ENCODE assay signal across 11 cellular contexts in the genomic region with DNA sequence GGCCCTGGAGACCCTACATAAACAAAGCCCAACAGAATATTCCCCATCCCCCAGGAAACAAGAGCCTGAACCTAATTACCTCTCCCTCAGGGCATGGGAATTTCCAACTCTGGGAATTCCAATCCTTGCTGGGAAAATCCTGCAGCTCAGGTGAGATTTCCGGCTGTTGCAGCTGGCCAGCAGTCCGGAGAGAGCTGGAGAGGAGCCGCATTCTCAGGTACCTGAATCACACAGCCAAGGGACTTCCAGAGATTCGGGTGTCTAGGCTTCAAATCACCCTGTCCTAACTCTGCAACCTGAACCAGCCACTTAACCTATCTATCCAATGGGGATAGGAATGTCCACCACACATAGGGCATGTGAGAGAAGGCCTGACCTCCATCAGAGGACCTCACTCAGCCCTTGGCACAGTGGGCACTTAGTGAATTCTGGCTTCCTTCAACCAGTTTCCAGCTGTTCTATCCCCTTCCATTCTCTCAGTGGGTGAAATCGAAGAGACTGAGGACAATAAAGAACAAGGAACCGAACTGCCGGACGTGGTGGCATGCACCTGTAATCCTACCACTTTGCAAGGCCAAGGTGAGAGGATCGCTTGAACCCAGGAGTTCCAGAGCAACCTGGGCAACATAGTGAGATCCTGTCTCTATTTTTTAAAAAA. TPM values are rescaled to one million over a fixed set of nuclear protein-coding genes. Genes with fewer than 3 reads are reported as not detected.
DNase-seq lines count a peak whose midpoint lies in the region; ATAC-seq and TF ChIP-seq lines count a peak whose summit lies in the region.
"Had no signal": no experiment of that assay in that cellular context is flagged by ENCODE, and none has a peak within 500 bp of the region (broad histone marks: within the 10 kb centered on the region; RNA-seq: fewer than 3 reads in every experiment).

No MANE protein-coding gene starts in this region.

- H3K4me1 Mint-ChIP-seq in stimulated activated naive B cell treated with anti-CD40 and anti-IgM and Interleukin-4, amounts not matched to agents 10 μg/mL and 1 μg/mL and 100 μg/mL, for 72 hours, result peaks cover 64 to 94% of the 10 kb centered on the region in 2 donors
- H3K4me1 Mint-ChIP-seq in osteocyte (ENCODE audit: unreplicated experiment), result peaks cover 16% of the 10 kb centered on the region

- no peaks in the 10 kb centered on the region for H3K9me2 ChIP-seq in SU-DHL-6 (replicated peaks; ENCODE audit: insufficient read depth, low read length)

- no peak for TF ChIP-seq CTCF in SU-DHL-6 (IDR thresholded peaks at IDR 0.05; ENCODE audit: insufficient read depth, low read length, poor library complexity, severe bottlenecking)
- TF ChIP-seq CTCF in epithelial cell of proximal tubule (conservative IDR thresholded peaks at IDR 0.05; ENCODE audit: low read depth, low read length), result no peak
- TF ChIP-seq CTCF in osteocyte (IDR thresholded peaks at IDR 0.05), result no peak

- H3K27me3 Mint-ChIP-seq in stimulated activated naive B cell treated with anti-CD40 and anti-IgM and Interleukin-4, amounts not matched to agents 10 μg/mL and 1 μg/mL and 100 μg/mL, for 72 hours, result no peaks in the 10 kb centered on the region
- H3K27me3 Mint-ChIP-seq in osteocyte (ENCODE audit: unreplicated experiment), result no peaks in the 10 kb centered on the region

- H2AFZ ChIP-seq in SU-DHL-6 (ENCODE audit: low read depth, low read length, severe bottlenecking), result no peak overlapping the region

- peak overlapping the region; percentile 86 for H3K4me2 ChIP-seq in SU-DHL-6 (ENCODE audit: low read depth, low read length, poor library complexity, severe bottlenecking)

- peaks cover 43% of the 10 kb centered on the region for H3K79me2 ChIP-seq in SU-DHL-6 (ENCODE audit: insufficient read depth, low read length)

- H3K27me3 ChIP-seq in SU-DHL-6 (ENCODE audit: low read length), result no peaks in the 10 kb centered on the region

- DNase-seq in stimulated activated CD4-positive, alpha-beta T cell treated with anti-CD3 and anti-CD28 coated beads, Interleukin-1b, Interleukin-23, amount 100 ng/mL, for 48 hours, result peak; percentile 30
- DNase-seq in stimulated activated CD4-positive, alpha-beta T cell treated with anti-CD3 and anti-CD28 coated beads, Interleukin-4, amount 100 ng/mL, for 1 hour, result no peak
- DNase-seq in epithelial cell of proximal tubule (ENCODE audit: low read depth) (peak; percentile 91), AG20443 (ENCODE audit: low spot score) (no peak), osteocyte (ENCODE audit: extremely low spot score, unreplicated experiment) (no peak)
- no peak for DNase-seq in stimulated activated naive B cell treated with anti-CD40 and anti-IgM and Interleukin-4, amounts not matched to agents 10 μg/mL and 1 μg/mL and 100 μg/mL, for 72 hours
- DNase-seq: left cardiac atrium had no signal

- H3K4me3 ChIP-seq in SU-DHL-6 (ENCODE audit: insufficient read depth, low read length, poor library complexity, severe bottlenecking) (no peak overlapping the region), epithelial cell of proximal tubule (ENCODE audit: low read depth, low read length) (no peak overlapping the region)

- peaks cover 36 to 49% of the 10 kb centered on the region in 2 donors for H3K36me3 Mint-ChIP-seq in stimulated activated naive B cell treated with anti-CD40 and anti-IgM and Interleukin-4, amounts not matched to agents 10 μg/mL and 1 μg/mL and 100 μg/mL, for 72 hours
- no peaks in the 10 kb centered on the region for H3K36me3 Mint-ChIP-seq in osteocyte (ENCODE audit: unreplicated experiment)

- peaks cover 3% of the 10 kb centered on the region; the same call in 1 of the 2 replicates for H3K36me3 ChIP-seq in SU-DHL-6 (ENCODE audit: low read length)

- H3F3A ChIP-seq in SU-DHL-6 (ENCODE audit: insufficient read depth), result peaks cover 90% of the 10 kb centered on the region

- peak overlapping the region; percentile 41 to 68 for H3K4me3 Mint-ChIP-seq in stimulated activated naive B cell treated with anti-CD40 and anti-IgM and Interleukin-4, amounts not matched to agents 10 μg/mL and 1 μg/mL and 100 μg/mL, for 72 hours
- H3K4me3 Mint-ChIP-seq in osteocyte (ENCODE audit: unreplicated experiment), result no peak overlapping the region
- H3K4me3 Mint-ChIP-seq: CD14-positive monocyte had no signal

- peak overlapping the region; percentile 49 for H3K27ac Mint-ChIP-seq in stimulated activated naive B cell treated with anti-CD40 and anti-IgM and Interleukin-4, amounts not matched to agents 10 μg/mL and 1 μg/mL and 100 μg/mL, for 72 hours
- H3K27ac Mint-ChIP-seq in osteocyte (ENCODE audit: unreplicated experiment), result no peak overlapping the region

- H3K27ac ChIP-seq in SU-DHL-6 (ENCODE audit: low read depth, low read length), result peak overlapping the region; percentile 92

- ATAC-seq in stimulated activated naive B cell treated with anti-CD40 and anti-IgM and Interleukin-4, amounts not matched to agents 10 μg/mL and 1 μg/mL and 100 μg/mL, for 72 hours (replicated peaks), result no peak
- no peak for ATAC-seq in GM19328 (IDR thresholded peaks at IDR 0.05; ENCODE audit: unreplicated experiment)
- ATAC-seq: left cardiac atrium had no signal

- H3K9ac ChIP-seq in SU-DHL-6 (ENCODE audit: low read length), result no peak overlapping the region; the same call in 1 of the 2 replicates

- no peaks in the 10 kb centered on the region for H3K9me3 ChIP-seq in SU-DHL-6 (ENCODE audit: insufficient read depth, low read length)

- no peaks in the 10 kb centered on the region for H4K20me1 ChIP-seq in SU-DHL-6 (ENCODE audit: low read depth, low read length)

- no peaks in the 10 kb centered on the region for H3K9me3 Mint-ChIP-seq in stimulated activated naive B cell treated with anti-CD40 and anti-IgM and Interleukin-4, amounts not matched to agents 10 μg/mL and 1 μg/mL and 100 μg/mL, for 72 hours
- H3K9me3 Mint-ChIP-seq in osteocyte (ENCODE audit: unreplicated experiment), result no peaks in the 10 kb centered on the region

RNA-seq across cellular contexts. Expression of a gene that starts 3.2 kb away (rescaled TPM):
- total RNA-seq in epithelial cell of proximal tubule (13.9 and 14.2 TPM in 2 replicates), osteocyte (not detected in 2 replicates)
- total RNA-seq: endothelial cell of umbilical vein had no signal

RNA-seq across cellular contexts. Expression of a gene that starts 3.6 kb away (rescaled TPM):
- total RNA-seq in epithelial cell of proximal tubule (12.0 and 50.8 TPM in 2 replicates), osteocyte (not detected in 2 replicates)

RNA-seq across cellular contexts. Expression of a gene that starts 6.5 kb away (rescaled TPM):
- total RNA-seq in epithelial cell of proximal tubule, result not detected in 2 replicates
- not detected in 2 replicates for total RNA-seq in osteocyte
- total RNA-seq: left cardiac atrium had no signal

RNA-seq across cellular contexts. Expression of a gene that starts 7.5 kb away (rescaled TPM):
- total RNA-seq in epithelial cell of proximal tubule, result not detected in 2 replicates
- total RNA-seq in osteocyte, result not detected in 2 replicates

RNA-seq across cellular contexts. Expression of a gene that starts 14.2 kb away (rescaled TPM):
- total RNA-seq in epithelial cell of proximal tubule, result not detected in 2 replicates
- total RNA-seq in osteocyte, result not detected in 2 replicates
- total RNA-seq: endothelial cell of umbilical vein had no signal

Comparison
In these comparisons a context has a peak if more than half of its experiments do, and no peak if none do; other contexts are left out.
1. DNase-seq: peak in stimulated activated CD4-positive, alpha-beta T cell treated with anti-CD3 and anti-CD28 coated beads, Interleukin-1b, Interleukin-23, amount 100 ng/mL, for 48 hours (single experiment) and epithelial cell of proximal tubule (single experiment); none in stimulated activated CD4-positive, alpha-beta T cell treated with anti-CD3 and anti-CD28 coated beads, Interleukin-4, amount 100 ng/mL, for 1 hour (single experiment), stimulated activated naive B cell treated with anti-CD40 and anti-IgM and Interleukin-4, amounts not matched to agents 10 μg/mL and 1 μg/mL and 100 μg/mL, for 72 hours (single experiment), AG20443 (single experiment) and osteocyte (single experiment).
2. RNA of a gene that starts 3.2 kb away (total RNA-seq): 13.9 to 14.2 TPM in epithelial cell of proximal tubule; not detected in osteocyte; every median in the first group is over 10 times any median in the second.
3. RNA of a gene that starts 3.6 kb away (total RNA-seq): 12.0 to 50.8 TPM in epithelial cell of proximal tubule; not detected in osteocyte; every median in the first group is over 10 times any median in the second.